8 cellular contexts compared by ENCODE assay signal in the genomic region with DNA sequence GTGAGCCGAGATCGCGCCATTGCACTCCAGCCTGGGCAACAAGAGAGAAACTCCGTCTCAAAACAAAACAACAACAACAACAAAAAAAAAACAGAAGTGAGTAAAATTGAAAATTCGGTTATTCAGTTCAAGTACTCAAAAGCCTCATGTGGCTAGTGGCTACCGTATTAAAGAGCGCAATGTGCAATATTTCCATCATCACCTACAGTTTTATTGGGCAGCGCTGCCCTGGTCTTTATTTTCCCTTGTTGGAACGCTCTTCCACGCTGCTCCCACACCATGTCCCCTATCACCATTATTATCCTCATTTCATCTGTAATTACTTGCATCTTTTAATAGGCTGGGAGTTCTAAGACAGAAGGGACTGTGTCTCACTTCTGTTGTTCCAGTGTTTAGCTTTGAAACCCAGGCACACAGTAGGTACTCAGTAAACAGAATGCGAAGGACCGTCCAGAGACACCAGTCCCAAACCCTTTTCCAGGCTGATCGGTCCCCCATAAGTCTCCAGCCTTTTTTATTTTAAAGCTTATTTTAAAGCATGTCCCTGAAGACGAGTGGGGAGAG. TPM values are rescaled to one million over a fixed set of nuclear protein-coding genes. Genes with fewer than 3 reads are reported as not detected.
A peak's percentile ranks its signal among the peaks of the same experiment; 100 is the strongest.
DNase-seq lines count a peak whose midpoint lies in the region; ATAC-seq and TF ChIP-seq lines count a peak whose summit lies in the region.

No MANE protein-coding gene starts in this region.

- H3K36me3 ChIP-seq in GM06990 (ENCODE audit: control insufficient read depth, insufficient read depth, low read length) (no peaks in the 10 kb centered on the region), Loucy (ENCODE audit: insufficient read depth, low read length) (no peaks in the 10 kb centered on the region), ovary (no peaks in the 10 kb centered on the region)

- H3K4me2 ChIP-seq in Loucy (ENCODE audit: low read depth, low read length, poor library complexity, severe bottlenecking), result peak overlapping the region; percentile 96

- H3K9me2 ChIP-seq in Loucy (replicated peaks; ENCODE audit: low read depth, low read length), result no peaks in the 10 kb centered on the region

- peak overlapping the region; percentile 43 to 70 for H3K27ac ChIP-seq in ovary

- intact Hi-C loops in ovary (cut with DNase I), result no loop called here

- peak overlapping the region; percentile 98 for H3K9ac ChIP-seq in Loucy (ENCODE audit: low read depth, low read length, poor library complexity, severe bottlenecking)

- no peaks in the 10 kb centered on the region for H3F3A ChIP-seq in Loucy (ENCODE audit: low read depth)

- TF ChIP-seq EP300 in ovary (IDR thresholded peaks at IDR 0.05), result no peak

- ATAC-seq in HG03108 (IDR thresholded peaks at IDR 0.05; ENCODE audit: unreplicated experiment), result no peak
- ATAC-seq in HG02678 (IDR thresholded peaks at IDR 0.05; ENCODE audit: unreplicated experiment), result no peak

- DNase-seq in GM06990 (ENCODE audit: extremely low read depth, insufficient read length) (no peak), epithelial cell of esophagus (ENCODE audit: low read depth) (no peak), ovary (no peak), pons (ENCODE audit: low spot score) (no peak), SIG-M5 treated with dmso at 0.1 percent for 504 hours (lab: John Stamatoyannopoulos, UW; ENCODE audit: unreplicated experiment) (no peak)

- H3K79me2 ChIP-seq in Loucy (ENCODE audit: insufficient read depth, low read length), result peaks cover 46% of the 10 kb centered on the region

- H3K27me3 ChIP-seq in GM06990 (replicated peaks; ENCODE audit: control insufficient read depth, insufficient read depth, low read length), result no peaks in the 10 kb centered on the region
- no peaks in the 10 kb centered on the region for H3K27me3 ChIP-seq in Loucy (ENCODE audit: insufficient read depth, low read length, poor library complexity, severe bottlenecking)
- H3K27me3 ChIP-seq in ovary, result no peaks in the 10 kb centered on the region

- H3K4me1 ChIP-seq in Loucy (ENCODE audit: insufficient read depth, low read length, poor library complexity, severe bottlenecking) (peaks cover 25% of the 10 kb centered on the region), ovary (ENCODE audit: insufficient read depth) (peaks cover 3% of the 10 kb centered on the region)

- H2AFZ ChIP-seq in Loucy (ENCODE audit: low read length), result peak overlapping the region; percentile 99

- no peaks in the 10 kb centered on the region for H3K9me3 ChIP-seq in Loucy (ENCODE audit: insufficient read depth, low read depth, low read length)
- no peaks in the 10 kb centered on the region for H3K9me3 ChIP-seq in ovary

- TF ChIP-seq CTCF in GM06990 (IDR thresholded peaks at IDR 0.05; ENCODE audit: insufficient read depth, low read length, poor library complexity, severe bottlenecking) (no peak), Loucy (conservative IDR thresholded peaks at IDR 0.05; ENCODE audit: low read length) (no peak), epithelial cell of esophagus (IDR thresholded peaks at IDR 0.05; ENCODE audit: insufficient read depth, low read depth, low read length, missing control alignments) (no peak), ovary (IDR thresholded peaks at IDR 0.05) (no peak)

- H4K20me1 ChIP-seq in Loucy (ENCODE audit: insufficient read depth, low read length, poor library complexity, severe bottlenecking), result peaks cover 32% of the 10 kb centered on the region

- WGBS in ovary, 3 donors, result 31 to 40% (median 38%) methylated on average over 14 of the region's 14 CpGs

- TF ChIP-seq POLR2A in ovary (IDR thresholded peaks at IDR 0.05), result no peak

- H3K4me3 ChIP-seq in GM06990 (replicated peaks; ENCODE audit: low read depth, low read length) (peak overlapping the region; percentile 94), Loucy (ENCODE audit: low read length, poor library complexity, severe bottlenecking) (peak overlapping the region; percentile 97), epithelial cell of esophagus (ENCODE audit: low read length) (peak overlapping the region; percentile 79), ovary (peak overlapping the region; percentile 88)

RNA-seq across cellular contexts. Expression of a gene that starts 0.4 kb away (rescaled TPM):
- total RNA-seq in ovary, result 10 to 100 TPM; 51.6 to 70.3 (median 58.0) TPM
- polyA plus RNA-seq in ovary, result 10 to 100 TPM; 39.2 to 96.6 TPM

RNA-seq across cellular contexts. Expression of a gene that starts 12.3 kb away (rescaled TPM):
- 10 to 100 TPM; 31.1 to 36.5 (median 34.1) TPM for total RNA-seq in ovary
- 10 to 100 TPM; 13.7 to 14.9 TPM for polyA plus RNA-seq in ovary
